Comparison of ENCODE assay signal across 2 cellular contexts in genomic region chr12:2262449-2262848, GRCh38.
TF ChIP-seq lines count a peak whose summit lies in the region.

No MANE protein-coding gene starts in this region.

TF ChIP-seq in IMR-90, 13 proteins besides CTCF, POLR2A, EP300 and RAD21 (continued from another document):
- TF ChIP-seq FOS (IDR thresholded peaks at IDR 0.05; ENCODE audit: low read depth, low read length) (no peak), NFE2L2 (IDR thresholded peaks at IDR 0.05; ENCODE audit: low read depth, low read length) (no peak), USF2 (IDR thresholded peaks at IDR 0.05; ENCODE audit: low read depth, low read length) (no peak), CEBPB (IDR thresholded peaks at IDR 0.05; ENCODE audit: low read depth, low read length) (no peak), MXI1 (IDR thresholded peaks at IDR 0.05; ENCODE audit: borderline replicate concordance, low read depth, low read length) (no peak), RFX5 (IDR thresholded peaks at IDR 0.05; ENCODE audit: low read depth, low read length) (no peak), RCOR1 (IDR thresholded peaks at IDR 0.05; ENCODE audit: insufficient replicate concordance, low read length) (no peak)
- TF ChIP-seq, protein P1, sequence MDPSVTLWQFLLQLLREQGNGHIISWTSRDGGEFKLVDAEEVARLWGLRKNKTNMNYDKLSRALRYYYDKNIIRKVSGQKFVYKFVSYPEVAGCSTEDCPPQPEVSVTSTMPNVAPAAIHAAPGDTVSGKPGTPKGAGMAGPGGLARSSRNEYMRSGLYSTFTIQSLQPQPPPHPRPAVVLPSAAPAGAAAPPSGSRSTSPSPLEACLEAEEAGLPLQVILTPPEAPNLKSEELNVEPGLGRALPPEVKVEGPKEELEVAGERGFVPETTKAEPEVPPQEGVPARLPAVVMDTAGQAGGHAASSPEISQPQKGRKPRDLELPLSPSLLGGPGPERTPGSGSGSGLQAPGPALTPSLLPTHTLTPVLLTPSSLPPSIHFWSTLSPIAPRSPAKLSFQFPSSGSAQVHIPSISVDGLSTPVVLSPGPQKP (IDR thresholded peaks at IDR 0.05; ENCODE audit: borderline replicate concordance, low read depth, low read length), result no peak

TF ChIP-seq in SK-N-SH, 30 proteins besides CTCF, POLR2A, EP300 and RAD21 (continued from another document):
- TF ChIP-seq YY1 (IDR thresholded peaks at IDR 0.05; ENCODE audit: low read depth), result no peak
- TF ChIP-seq SMC3 (IDR thresholded peaks at IDR 0.05; ENCODE audit: low read depth, low read length), result no peak
- no peak for TF ChIP-seq SIN3A (IDR thresholded peaks at IDR 0.05; ENCODE audit: borderline replicate concordance, low read depth, low read length)
- no peak for TF ChIP-seq RCOR1 (IDR thresholded peaks at IDR 0.05; ENCODE audit: low read length)
